6 cellular contexts compared by ENCODE assay signal in genomic region chr17:7046127-7046724, GRCh38. TPM values are rescaled to one million over a fixed set of nuclear protein-coding genes. Genes with fewer than 3 reads are reported as not detected.
DNase-seq lines count a peak whose midpoint lies in the region; ATAC-seq and TF ChIP-seq lines count a peak whose summit lies in the region.

No MANE protein-coding gene starts in this region.

- H4K20me1 ChIP-seq in KMS-11 (ENCODE audit: insufficient read depth), result no peaks in the 10 kb centered on the region

- peak; percentile 82 for DNase-seq in activated effector memory CD4-positive, alpha-beta T cell treated with anti-CD3 and anti-CD28 coated beads, Interleukin-2, amount 50 U/mL, for 16 hours
- peak; percentile 78 for DNase-seq in mesendoderm
- DNase-seq in GM10248 (ENCODE audit: extremely low spot score), result no peak

- H2BK120ac ChIP-seq in mesendoderm (ENCODE audit: low read depth, low read length), result no peak overlapping the region

- H3K4me2 ChIP-seq in KMS-11, result peak overlapping the region; percentile 48
- peak overlapping the region; percentile 97 for H3K4me2 ChIP-seq in mesendoderm (ENCODE audit: low read length)

- H3K4ac ChIP-seq in mesendoderm (ENCODE audit: low read depth, low read length), result no peak overlapping the region

- TF ChIP-seq CTCF in KMS-11 (conservative IDR thresholded peaks at IDR 0.05; ENCODE audit: low read depth, low read length) (no peak), GM10248 (IDR thresholded peaks at IDR 0.05; ENCODE audit: control extremely low read depth, extremely low read depth, low read depth, missing control alignments) (no peak)

- ATAC-seq in GM19452 (IDR thresholded peaks at IDR 0.05; ENCODE audit: unreplicated experiment), result no peak
- ATAC-seq in GM19455 (IDR thresholded peaks at IDR 0.05; ENCODE audit: unreplicated experiment), result no peak

- no peak overlapping the region for H4K5ac ChIP-seq in mesendoderm (ENCODE audit: low read length)

- H2AK5ac ChIP-seq in mesendoderm (ENCODE audit: low read length), result no peak overlapping the region

- H3K27ac ChIP-seq in KMS-11 (no peak overlapping the region), mesendoderm (ENCODE audit: low read depth, low read length) (no peak overlapping the region)

- H2BK15ac ChIP-seq in mesendoderm (replicated peaks; ENCODE audit: low read depth), result no peak overlapping the region

- no peak overlapping the region for H3K23ac ChIP-seq in mesendoderm (ENCODE audit: low read length)

- H3K56ac ChIP-seq in mesendoderm (ENCODE audit: low read length), result peak overlapping the region; percentile 44

- CTCF ChIA-PET in GM10248 (lab: Yijun Ruan, JAX), result interaction anchor here (0.7 to 4.6 kb wide), 41 partner anchors 8 to 610 kb away, joined by 3 to 80 read pairs (median 4); partner anchors contain the start of genes ACADVL, ASGR2, DLG4 and GABARAP

- H3K4me3 ChIP-seq in KMS-11 (IDR thresholded peaks at IDR 0.05; ENCODE audit: insufficient read depth, low read depth, low read length) (no peak overlapping the region), mesendoderm (ENCODE audit: low read length) (peak overlapping the region; percentile 26)

- H3K4me1 ChIP-seq in KMS-11 (ENCODE audit: low read depth, poor library complexity, severe bottlenecking), result no peaks in the 10 kb centered on the region
- peaks cover 2% of the 10 kb centered on the region for H3K4me1 ChIP-seq in mesendoderm (ENCODE audit: control insufficient read depth, low read depth, low read length)

- no peak overlapping the region for H3K9ac ChIP-seq in KMS-11
- peak overlapping the region; percentile 57 for H3K9ac ChIP-seq in mesendoderm (ENCODE audit: low read length)

- H2BK5ac ChIP-seq in mesendoderm (ENCODE audit: low read length), result no peak overlapping the region

- H3K27me3 ChIP-seq in KMS-11 (ENCODE audit: insufficient read depth, low read depth), result no peaks in the 10 kb centered on the region
- H3K27me3 ChIP-seq in mesendoderm (ENCODE audit: insufficient read depth, low read length, poor library complexity), result peaks cover 7% of the 10 kb centered on the region

- H2AFZ ChIP-seq in KMS-11 (ENCODE audit: low read depth), result peak overlapping the region; percentile 44; the same call in 1 of the 2 replicates

- no peaks in the 10 kb centered on the region for H3K79me1 ChIP-seq in mesendoderm (ENCODE audit: low read length)

- H3K36me3 ChIP-seq in KMS-11 (ENCODE audit: insufficient read depth) (no peaks in the 10 kb centered on the region), mesendoderm (ENCODE audit: control insufficient read depth, insufficient read depth, low read length) (no peaks in the 10 kb centered on the region)

- no CpG with 5 or more reads among the region's 15 CpGs for WGBS in mesendoderm (ENCODE audit: extremely low coverage, insufficient coverage, low lambda C conversion rate)

- POLR2A ChIA-PET in GM10248 (lab: Yijun Ruan, JAX), result interaction anchor here (0.5 to 1.5 kb wide), 3 partner anchors 11 to 168 kb away, joined by 3 to 6 read pairs (median 6); partner anchors contain the start of gene SLC16A13

- no peak overlapping the region for H3K18ac ChIP-seq in mesendoderm (ENCODE audit: low read length)

- H4K8ac ChIP-seq in mesendoderm (ENCODE audit: low read depth, low read length), result no peak overlapping the region

- no peaks in the 10 kb centered on the region for H3K79me2 ChIP-seq in KMS-11 (ENCODE audit: insufficient read depth, low read depth)
- no peaks in the 10 kb centered on the region for H3K79me2 ChIP-seq in mesendoderm (ENCODE audit: control insufficient read depth, insufficient read depth, low read length)

RNA-seq across cellular contexts. Expression of gene SLC16A11, which starts 2.3 kb away (rescaled TPM):
- polyA plus RNA-seq in mesendoderm (2013, experiment 1 of 2), result 0.06 TPM
- 0.03 TPM for polyA plus RNA-seq in mesendoderm (2013, experiment 2 of 2)

RNA-seq across cellular contexts. Expression of gene SLC16A13, which starts 10.4 kb away (rescaled TPM):
- polyA plus RNA-seq in mesendoderm (2013, experiment 1 of 2), result 5.8 TPM
- 5.3 TPM for polyA plus RNA-seq in mesendoderm (2013, experiment 2 of 2)

RNA-seq across cellular contexts. Expression of gene BCL6B, which starts 23.4 kb away (rescaled TPM):
- polyA plus RNA-seq in mesendoderm (2013, experiment 1 of 2), result 0.87 TPM
- 1.1 TPM for polyA plus RNA-seq in mesendoderm (2013, experiment 2 of 2)

RNA-seq across cellular contexts. Expression of gene RNASEK, which starts 33.8 kb away (rescaled TPM):
- 250 TPM for polyA plus RNA-seq in mesendoderm (2013, experiment 1 of 2)
- polyA plus RNA-seq in mesendoderm (2013, experiment 2 of 2), result 245 TPM

RNA-seq across cellular contexts. Expression of gene CLEC10A, which starts 33.8 kb away (rescaled TPM):
- not detected for polyA plus RNA-seq in mesendoderm (2013, experiment 1 of 2)
- polyA plus RNA-seq in mesendoderm (2013, experiment 2 of 2), result not detected
